ENCODE assay signal across 1 cellular context in genomic region chr11:11239959-11240358, GRCh38.
TF ChIP-seq lines count a peak whose summit lies in the region.

No MANE protein-coding gene starts in this region.

TF ChIP-seq in H1, 55 proteins besides CTCF, POLR2A, EP300 and RAD21 (continued from another document):
- TF ChIP-seq CHD7 (IDR thresholded peaks at IDR 0.05; ENCODE audit: insufficient replicate concordance, low read length), result no peak
- TF ChIP-seq HDAC6 (IDR thresholded peaks at IDR 0.05; ENCODE audit: low read depth, low read length), result no peak
- no peak for TF ChIP-seq PHF8 (conservative IDR thresholded peaks at IDR 0.05; ENCODE audit: low read depth, low read length)
- no peak for TF ChIP-seq POU5F1 (IDR thresholded peaks at IDR 0.05; ENCODE audit: low read depth, low read length)
- TF ChIP-seq CHD1 (IDR thresholded peaks at IDR 0.05; ENCODE audit: low read depth, low read length), result no peak
- no peak for TF ChIP-seq SUZ12 (IDR thresholded peaks at IDR 0.05; ENCODE audit: low read length)
